Comparison of ENCODE assay signal across 1 cellular context in genomic region chr1:156832434-156832833, GRCh38.
TF ChIP-seq lines count a peak whose summit lies in the region.

No MANE protein-coding gene starts in this region.

TF ChIP-seq in H1, 55 proteins besides CTCF, POLR2A, EP300 and RAD21:
- TF ChIP-seq CHD1 (IDR thresholded peaks at IDR 0.05; ENCODE audit: low read depth, low read length): no peak
- TF ChIP-seq GABPA (IDR thresholded peaks at IDR 0.05; ENCODE audit: borderline replicate concordance, insufficient read depth, low read length): no peak
- peak; percentile 45; the same call in 1 of the 2 replicates for TF ChIP-seq TEAD4 (IDR thresholded peaks at IDR 0.05; ENCODE audit: low read depth, low read length)
- no peak for TF ChIP-seq CHD7 (IDR thresholded peaks at IDR 0.05; ENCODE audit: insufficient replicate concordance, low read length)
